Comparison of ENCODE assay signal across 8 cellular contexts in the genomic region with DNA sequence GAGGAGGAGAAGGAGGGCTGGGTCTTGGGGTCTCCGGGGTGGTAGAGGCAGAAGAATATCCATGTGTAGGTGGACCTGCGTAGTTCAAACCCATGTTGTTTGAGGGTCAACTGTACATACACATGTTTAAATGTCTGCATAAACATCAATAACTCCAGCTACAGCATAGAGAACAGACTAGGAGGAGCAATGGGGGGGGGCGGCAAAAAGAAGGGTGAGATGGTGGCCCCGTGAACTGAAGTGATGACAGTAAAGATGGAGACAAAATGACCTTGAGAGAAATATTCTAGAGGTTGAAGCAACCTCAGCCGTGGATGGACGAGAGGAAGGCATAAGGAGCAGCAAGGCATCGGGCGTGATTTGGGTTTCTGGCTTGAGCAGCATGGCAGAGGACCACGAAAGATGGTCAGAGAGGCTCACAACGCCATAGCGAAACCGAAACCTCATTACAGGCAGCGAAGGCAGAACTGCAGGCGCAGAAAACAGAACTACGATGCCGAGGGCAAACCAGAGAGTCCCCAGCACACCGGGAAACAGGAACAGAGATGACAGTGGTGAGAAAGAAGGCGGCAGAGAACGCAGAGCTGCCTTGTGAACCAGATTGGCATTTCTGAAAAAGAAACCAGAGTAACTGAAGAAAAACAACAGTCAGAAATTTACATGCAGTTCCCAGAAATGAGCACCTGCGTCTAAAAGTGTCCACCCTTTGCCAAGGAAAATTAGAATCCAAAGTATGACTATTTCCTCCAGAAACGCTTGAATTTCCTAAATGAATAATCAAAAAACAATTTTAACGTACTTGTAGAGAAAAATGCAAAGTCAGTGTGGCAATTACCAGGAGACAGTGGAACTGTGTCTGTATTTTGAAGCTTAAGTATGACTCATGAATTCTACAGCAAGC. TPM values are rescaled to one million over a fixed set of nuclear protein-coding genes. Genes with fewer than 3 reads are reported as not detected.
DNase-seq lines count a peak whose midpoint lies in the region; ATAC-seq, FAIRE-seq and TF ChIP-seq lines count a peak whose summit lies in the region.

No MANE protein-coding gene starts in this region.

- no peaks in the 10 kb centered on the region for H3K27me3 ChIP-seq in RWPE2 (ENCODE audit: insufficient read depth, poor library complexity, severe bottlenecking)

- no peak for TF ChIP-seq CTCF in RWPE2 (IDR thresholded peaks at IDR 0.05; ENCODE audit: poor library complexity, severe bottlenecking)

- H3K4me1 ChIP-seq in RWPE2 (ENCODE audit: insufficient read depth, poor library complexity, severe bottlenecking): peaks cover 27% of the 10 kb centered on the region

- H3K27ac ChIP-seq in RWPE2 (ENCODE audit: poor library complexity, severe bottlenecking): peak overlapping the region; percentile 49

- peak; percentile 100 for FAIRE-seq in GM19239 (lab: Jason Lieb, UNC)

- no peak overlapping the region for H3K4me3 ChIP-seq in RWPE2 (ENCODE audit: severe bottlenecking)

- H3K9me3 ChIP-seq in RWPE2 (ENCODE audit: severe bottlenecking): no peaks in the 10 kb centered on the region

- peak; percentile 78 for ATAC-seq in HG03378 (IDR thresholded peaks at IDR 0.05; ENCODE audit: unreplicated experiment)
- peak; percentile 64 for ATAC-seq in RWPE2 (ENCODE audit: low read depth)

- intact Hi-C loops in cardiac septum (cut with DNase I): loop anchor here (5.0 kb wide), 1 partner anchor 204 kb away; a partner anchor contains a TSS

- no peaks in the 10 kb centered on the region for H3K36me3 ChIP-seq in RWPE2 (ENCODE audit: low read depth)

- DNase-seq in AG20443 (ENCODE audit: low spot score): peak; percentile 79
- DNase-seq in GM19239 (ENCODE audit: insufficient read length, low spot score): peak; percentile 60
- no peak for DNase-seq in RWPE2 (ENCODE audit: low spot score)
- DNase-seq in activated naive CD4-positive, alpha-beta T cell (lab: John Stamatoyannopoulos, UW): peak; percentile 10 to 18 (median 16)
- DNase-seq in cardiac septum (ENCODE audit: low spot score): peak; percentile 92
- peak; percentile 84 for DNase-seq in stimulated activated CD4-positive, alpha-beta T cell treated with anti-CD3 and anti-CD28 coated beads, Interleukin-15, amount 100 ng/mL, for 24 hours
- DNase-seq in NCI-H187 (lab: John Stamatoyannopoulos, UW): no peak

RNA-seq across cellular contexts. Expression of a gene that starts 50.2 kb away (rescaled TPM):
- total RNA-seq in cardiac septum: 0.05 TPM

Comparison
In these comparisons a context has a peak if more than half of its experiments do, and no peak if none do; other contexts are left out.
1. DNase-seq: peak in AG20443 (single experiment), GM19239 (single experiment), activated naive CD4-positive, alpha-beta T cell (4 of 4), cardiac septum (single experiment) and stimulated activated CD4-positive, alpha-beta T cell treated with anti-CD3 and anti-CD28 coated beads, Interleukin-15, amount 100 ng/mL, for 24 hours (single experiment); none in RWPE2 (single experiment) and NCI-H187 (0 of 2).